Comparison of ENCODE assay signal across 15 cellular contexts in the genomic region with DNA sequence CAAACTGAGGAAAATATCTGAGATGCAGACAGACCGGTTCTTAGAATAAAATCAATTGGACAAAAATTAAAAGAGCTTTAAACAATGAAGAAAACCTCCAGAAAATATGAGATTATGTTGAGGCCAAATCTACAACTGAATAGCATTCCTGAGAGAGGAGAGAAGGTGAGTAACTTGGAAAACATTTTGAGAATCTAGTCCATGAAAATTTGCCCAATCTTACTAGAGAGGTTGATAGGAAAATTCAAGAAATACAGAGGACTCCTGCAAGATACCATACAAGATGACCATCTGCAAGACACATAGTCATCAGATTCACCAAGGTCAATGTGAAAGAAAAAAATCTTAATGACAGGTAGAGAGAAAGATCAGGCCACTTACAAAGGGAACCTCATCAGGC.
DNase-seq lines count a peak whose midpoint lies in the region; ATAC-seq and TF ChIP-seq lines count a peak whose summit lies in the region.
"Had no signal": no experiment of that assay in that cellular context is flagged by ENCODE, and none has a peak within 500 bp of the region (broad histone marks: within the 10 kb centered on the region; RNA-seq: fewer than 3 reads in every experiment).

No MANE protein-coding gene starts in this region.

- TF ChIP-seq CTCF in cardiac fibroblast (IDR thresholded peaks at IDR 0.05; ENCODE audit: low read depth, low read length) (no peak), foreskin fibroblast (IDR thresholded peaks at IDR 0.05; ENCODE audit: low read depth, low read length) (no peak), dorsolateral prefrontal cortex (IDR thresholded peaks at IDR 0.05 in 54 of 56, conservative IDR thresholded peaks at IDR 0.05 in 2 of 56; ENCODE audit: low read depth in 1 of 56, partially characterized antibody in 56 of 56) (no peak)

- DNase-seq in M059J (ENCODE audit: low read depth) (peak; percentile 56), amniotic epithelial cell (ENCODE audit: low read depth) (peak; percentile 6), cardiac fibroblast (ENCODE audit: low read depth in 2 of 2) (peak; percentile 7 to 15), foreskin fibroblast (peak; percentile 3 to 38), NCI-H510A (lab: John Stamatoyannopoulos, UW) (no peak), dorsolateral prefrontal cortex (no peak)
- no peak for DNase-seq in activated CD4-positive, alpha-beta T cell treated with anti-CD3 and anti-CD28 coated beads for 48 hours
- DNase-seq: CD4-positive, alpha-beta memory T cell; DMS79; H7 had no signal

- no peak overlapping the region for H3K4me3 ChIP-seq in cardiac fibroblast (replicated peaks in 1 of 2; ENCODE audit: low read depth in 2 of 2, low read length in 2 of 2)
- H3K4me3 ChIP-seq in foreskin fibroblast (ENCODE audit: low read depth in 1 of 2, low read length in 2 of 2), result no peak overlapping the region
- no peak overlapping the region for H3K4me3 ChIP-seq in dorsolateral prefrontal cortex
- H3K4me3 ChIP-seq: GM12878, GM23248 had no signal

- H3K27me3 ChIP-seq in dorsolateral prefrontal cortex, result no peaks in the 10 kb centered on the region
- H3K27me3 ChIP-seq: BE2C had no signal

- intact Hi-C loops in dorsolateral prefrontal cortex (cut with DNase I), result no loop called here

- ATAC-seq in HG02798 (IDR thresholded peaks at IDR 0.05; ENCODE audit: poor library complexity, unreplicated experiment), result no peak

- no peak overlapping the region for H3K27ac ChIP-seq in dorsolateral prefrontal cortex
- H3K27ac ChIP-seq: C4-2B, GM23248 had no signal

Comparison
In these comparisons a context has a peak if more than half of its experiments do, and no peak if none do; other contexts are left out.
1. DNase-seq: peak in M059J (single experiment), amniotic epithelial cell (single experiment), cardiac fibroblast (2 of 2) and foreskin fibroblast (2 of 2); none in activated CD4-positive, alpha-beta T cell treated with anti-CD3 and anti-CD28 coated beads for 48 hours (single experiment), NCI-H510A (single experiment) and dorsolateral prefrontal cortex (0 of 10).